20 cellular contexts compared by ENCODE assay signal in genomic region chr4:1023895-1024740, GRCh38. TPM values are rescaled to one million over a fixed set of nuclear protein-coding genes. Genes with fewer than 3 reads are reported as not detected.
"Had no signal": no experiment of that assay in that cellular context is flagged by ENCODE, and none has a peak within 500 bp of the region (broad histone marks: within the 10 kb centered on the region; RNA-seq: fewer than 3 reads in every experiment).

No MANE protein-coding gene starts in this region.

- H3K4me2 ChIP-seq: SK-N-SH had no signal

- H3K9ac ChIP-seq: SK-N-SH had no signal

- DNase-seq: Karpas-422, KG1, MG63, NCI-H1092 treated with DMSO at 0.1 percent for 48 hours, NCI-H1436, NCI-H187, NCI-H2029, NCI-H2081 treated with DMSO at 0.1 percent for 48 hours, NCI-H2171, NCI-H226, NCI-H446, NCI-H510A, NCI-H524 treated with DMSO at 0.1 percent for 48 hours, NCI-H69, NCI-H774, RPMI8226, SHP77, SK-N-SH, SW 1271 had no signal

- H3K9me2 ChIP-seq: SK-N-SH had no signal

- H3K27me3 ChIP-seq: MG63 had no signal

- H3K4me3 ChIP-seq: MG63 had no signal

- H3K9me3 ChIP-seq: MG63, SK-N-SH had no signal

RNA-seq across cellular contexts. Expression of gene SLC26A1, which starts 30.9 kb away (rescaled TPM):
- total RNA-seq: SK-MEL-5 had no signal
